ENCODE assay signal across 16 cellular contexts in genomic region chr4:95263960-95264359, GRCh38.
A peak's percentile ranks its signal among the peaks of the same experiment; 100 is the strongest.
DNase-seq lines count a peak whose midpoint lies in the region; FAIRE-seq and TF ChIP-seq lines count a peak whose summit lies in the region.
"Had no signal": no experiment of that assay in that cellular context is flagged by ENCODE, and none has a peak within 500 bp of the region (broad histone marks: within the 10 kb centered on the region; RNA-seq: fewer than 3 reads in every experiment).

No MANE protein-coding gene starts in this region.

- FAIRE-seq in frontal cortex (lab: Jason Lieb, UNC): peak; percentile 85

- H3K4me3 ChIP-seq in foreskin fibroblast (ENCODE audit: low read depth in 1 of 2, low read length in 2 of 2): no peak overlapping the region

- no peak for TF ChIP-seq CTCF in foreskin fibroblast (IDR thresholded peaks at IDR 0.05; ENCODE audit: low read depth, low read length)

- H3K27ac ChIP-seq in angular gyrus (ENCODE audit: low read depth, low read length): peak overlapping the region; percentile 86
- H3K27ac ChIP-seq: HL-60 had no signal

- DNase-seq in frontal cortex (ENCODE audit: low spot score in 2 of 2) (no peak), midbrain (lab: John Stamatoyannopoulos, UW) (peak; percentile 47), superior temporal gyrus (ENCODE audit: extremely low spot score) (peak; percentile 86), ecto neural progenitor cell (ENCODE audit: low spot score) (no peak), foreskin fibroblast (no peak)
- DNase-seq in stimulated activated CD4-positive, alpha-beta T cell treated with anti-CD3 and anti-CD28 coated beads, Interleukin-1b, Interleukin-23, amount 100 ng/mL, for 48 hours: no peak
- DNase-seq: 8988T; ACHN; C1 segment of cervical spinal cord; Calu3; CD4-positive, alpha-beta T cell; DMS 273 treated with DMSO at 0.1 percent for 48 hours; HCEC 1CT; HFFc6 had no signal

Comparison
In these comparisons a context has a peak if more than half of its experiments do, and no peak if none do; other contexts are left out.
1. DNase-seq: peak in midbrain (single experiment) and superior temporal gyrus (single experiment); none in frontal cortex (0 of 2), ecto neural progenitor cell (single experiment), stimulated activated CD4-positive, alpha-beta T cell treated with anti-CD3 and anti-CD28 coated beads, Interleukin-1b, Interleukin-23, amount 100 ng/mL, for 48 hours (single experiment) and foreskin fibroblast (0 of 2).